ENCODE assay signal across 15 cellular contexts in the genomic region with DNA sequence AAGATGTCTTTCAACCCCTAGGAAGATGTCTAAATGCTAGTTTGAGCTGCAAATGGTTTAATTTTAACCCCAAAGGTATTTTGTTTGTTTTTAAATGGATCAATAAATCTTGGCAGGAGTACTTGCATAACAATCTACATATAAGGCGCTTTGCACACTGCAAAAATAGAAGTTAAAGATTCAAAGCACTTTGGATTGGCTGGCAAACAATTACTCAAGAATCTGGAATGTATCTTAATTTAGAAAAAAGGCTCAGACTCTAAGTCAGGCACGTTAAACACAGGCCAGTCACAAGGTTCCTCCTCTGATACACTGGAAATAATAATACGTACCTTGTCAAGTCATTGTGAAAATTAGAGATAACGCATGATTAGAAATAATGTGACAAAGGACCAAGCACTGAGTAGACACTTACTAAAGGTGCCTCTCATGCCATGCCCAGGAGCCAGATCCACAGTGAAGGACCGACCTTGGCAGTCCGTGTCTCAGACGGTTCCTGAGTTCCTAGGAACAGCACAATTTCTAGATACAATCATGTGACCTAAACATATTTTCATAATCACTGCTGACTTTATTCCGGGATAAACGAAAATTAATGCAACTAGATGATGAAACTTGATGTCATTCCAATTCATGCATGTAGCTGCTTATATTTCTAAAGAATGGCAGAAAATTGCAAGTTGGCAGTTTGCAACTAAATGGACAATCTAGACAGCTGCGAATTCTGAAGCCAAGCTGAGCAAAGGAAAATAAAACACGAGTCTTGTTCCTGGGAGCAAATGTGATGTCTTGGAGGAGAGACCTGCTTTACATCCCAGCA. TPM values are rescaled to one million over a fixed set of nuclear protein-coding genes. Genes with fewer than 3 reads are reported as not detected.
DNase-seq lines count a peak whose midpoint lies in the region; ATAC-seq, FAIRE-seq and TF ChIP-seq lines count a peak whose summit lies in the region.
"Had no signal": no experiment of that assay in that cellular context is flagged by ENCODE, and none has a peak within 500 bp of the region (broad histone marks: within the 10 kb centered on the region; RNA-seq: fewer than 3 reads in every experiment).

No MANE protein-coding gene starts in this region.

- H3K4me2 ChIP-seq in K562 (ENCODE audit: insufficient read depth, low read length) (no peak overlapping the region), SK-N-SH (no peak overlapping the region)

- CTCF ChIA-PET in K562 (lab: Yijun Ruan, JAX; ENCODE audit: low intra/inter-chr PET ratio) = no interaction called here
- CTCF ChIA-PET in SK-N-SH (lab: Yijun Ruan, JAX) = no interaction called here

- H4K20me1 ChIP-seq in K562 (replicated peaks; ENCODE audit: control insufficient read depth, insufficient read depth, low read length) (no peaks in the 10 kb centered on the region), SK-N-SH (ENCODE audit: insufficient read depth) (no peaks in the 10 kb centered on the region)

- H3K4me1 ChIP-seq in K562 (replicated peaks in 1 of 2; ENCODE audit: control insufficient read depth in 2 of 2, insufficient read depth in 2 of 2, low read length in 2 of 2) (no peaks in the 10 kb centered on the region), kidney (ENCODE audit: control insufficient read depth in 1 of 2, insufficient read depth in 1 of 2, low read depth in 1 of 2, low read length in 2 of 2) (peaks cover 14 to 31% of the 10 kb centered on the region in 2 donors), thoracic aorta (ENCODE audit: control insufficient read depth in 1 of 2, low read depth in 2 of 2) (peaks cover 0 to 13% of the 10 kb centered on the region in 2 donors), SK-N-SH (ENCODE audit: control insufficient read depth in 1 of 2, insufficient read depth in 2 of 2, low read depth in 1 of 2, low read length in 1 of 2) (peaks cover 0 to 15% of the 10 kb centered on the region in 2 experiments; a peak in 1 of 4 replicates)

- in situ Hi-C loops in K562 (cut with MboI) = loop anchor here (5.0 kb wide), 1 partner anchor 233 kb away; no protein-coding TSS in a partner anchor

- H3K4me3 ChIP-seq in K562 = no peak overlapping the region
- H3K4me3 ChIP-seq in kidney (ENCODE audit: low read length in 2 of 2) = peak overlapping the region in 1 of 2 donors; percentile 6
- H3K4me3 ChIP-seq in thoracic aorta = peak overlapping the region; percentile 49
- no peak overlapping the region for H3K4me3 ChIP-seq in SK-N-SH (ENCODE audit: low read depth in 2 of 2, low read length in 1 of 2)
- H3K4me3 ChIP-seq: sigmoid colon had no signal

- H3K9me1 ChIP-seq in K562 (ENCODE audit: control insufficient read depth, insufficient read depth, low read length) = no peaks in the 10 kb centered on the region

- ATAC-seq in K562 = no peak
- ATAC-seq in thoracic aorta (ENCODE audit: insufficient number of reproducible peaks, low FRiP score, low read depth) = peak; percentile 75

- no peak for FAIRE-seq in K562 (lab: Jason Lieb, UNC)
- no peak for FAIRE-seq in kidney (lab: Jason Lieb, UNC)
- no peak for FAIRE-seq in D721Med (lab: Jason Lieb, UNC)
- FAIRE-seq: RCC 7860 had no signal

- no peak for TF ChIP-seq RAD21 in K562 (CRISPR knock-in tag; conservative IDR thresholded peaks at IDR 0.05 in 1 of 2, IDR thresholded peaks at IDR 0.05 in 1 of 2)
- TF ChIP-seq RAD21 in SK-N-SH (IDR thresholded peaks at IDR 0.05; ENCODE audit: low read length) = no peak

- 0% methylated on average over 11 of the region's 11 CpGs for WGBS in K562 (ENCODE audit: insufficient coverage, low coverage, missing lambda C conversion rate)
- 61% methylated on average over 11 of the region's 11 CpGs for WGBS in SK-N-SH (ENCODE audit: low lambda C conversion rate)

- no peaks in the 10 kb centered on the region for H3F3A ChIP-seq in SK-N-SH (replicated peaks; ENCODE audit: insufficient read depth)

- POLR2A ChIA-PET in K562 (lab: Yijun Ruan, JAX) (no interaction called here), SK-N-SH (lab: Yijun Ruan, JAX) (no interaction called here)

- TF ChIP-seq EP300 in K562 (IDR thresholded peaks at IDR 0.05; ENCODE audit: low read length) (no peak), SK-N-SH (IDR thresholded peaks at IDR 0.05; ENCODE audit: borderline replicate concordance in 1 of 2, low read depth in 1 of 2, low read length in 1 of 2) (no peak)

- H3K36me3 ChIP-seq in K562 (ENCODE audit: control insufficient read depth, insufficient read depth, low read length) (no peaks in the 10 kb centered on the region), kidney (ENCODE audit: control insufficient read depth in 1 of 2, insufficient read depth in 2 of 2, low read length in 2 of 2) (no peaks in the 10 kb centered on the region), thoracic aorta (no peaks in the 10 kb centered on the region), SK-N-SH (replicated peaks in 1 of 2; ENCODE audit: control insufficient read depth in 1 of 2, insufficient read depth in 2 of 2, low read length in 1 of 2) (no peaks in the 10 kb centered on the region)
- H3K36me3 ChIP-seq: sigmoid colon had no signal

- H2AFZ ChIP-seq in K562 (ENCODE audit: low read depth, low read length) (no peak overlapping the region), SK-N-SH (ENCODE audit: low read depth) (no peak overlapping the region)

- H3K9me3 ChIP-seq in K562 (replicated peaks; ENCODE audit: control insufficient read depth, insufficient read depth, low read depth, low read length) = no peaks in the 10 kb centered on the region
- H3K9me3 ChIP-seq in kidney (ENCODE audit: control insufficient read depth in 1 of 2, low read length in 2 of 2) = no peaks in the 10 kb centered on the region
- H3K9me3 ChIP-seq in thoracic aorta = no peaks in the 10 kb centered on the region
- H3K9me3 ChIP-seq in SK-N-SH = no peaks in the 10 kb centered on the region
- H3K9me3 ChIP-seq: sigmoid colon had no signal

- no peak overlapping the region for H3K27ac ChIP-seq in K562 (ENCODE audit: extremely low read depth, low read depth, low read length)
- peak overlapping the region; percentile 33 to 47 for H3K27ac ChIP-seq in kidney (ENCODE audit: low read depth in 2 of 2, low read length in 2 of 2)
- peak overlapping the region; percentile 57 to 63 for H3K27ac ChIP-seq in thoracic aorta
- no peak overlapping the region for H3K27ac ChIP-seq in SK-N-SH (ENCODE audit: low read depth in 2 of 2, low read length in 1 of 2)
- H3K27ac ChIP-seq: sigmoid colon had no signal

- H3K9ac ChIP-seq in K562 (ENCODE audit: insufficient read depth in 1 of 2, low read depth in 2 of 2, low read length in 2 of 2) (no peak overlapping the region), kidney (ENCODE audit: low read length in 2 of 2) (no peak overlapping the region), SK-N-SH (no peak overlapping the region)

- BruUV-seq in K562 (replicated peaks; lab: Mats Ljungman, UMichigan) = no TSS peak

- H3K9me2 ChIP-seq in SK-N-SH = no peaks in the 10 kb centered on the region

- H3K27me3 ChIP-seq in K562 (ENCODE audit: control insufficient read depth in 2 of 2, insufficient read depth in 2 of 2, low read length in 2 of 2) = peaks cover 10 to 15% of the 10 kb centered on the region in 2 experiments; a peak in 4 of 5 replicates
- H3K27me3 ChIP-seq in thoracic aorta (replicated peaks; ENCODE audit: insufficient read depth) = no peaks in the 10 kb centered on the region
- H3K27me3 ChIP-seq in SK-N-SH (ENCODE audit: insufficient read depth) = no peaks in the 10 kb centered on the region
- H3K27me3 ChIP-seq: sigmoid colon had no signal

- TF ChIP-seq CTCF in K562 (IDR thresholded peaks at IDR 0.05 in 2 of 3, conservative IDR thresholded peaks at IDR 0.05 in 1 of 3; ENCODE audit: insufficient read depth in 2 of 3, low read depth in 1 of 3, low read length in 3 of 3) (no peak), kidney (IDR thresholded peaks at IDR 0.05; ENCODE audit: borderline replicate concordance, extremely low read depth, insufficient read depth) (no peak), thoracic aorta (IDR thresholded peaks at IDR 0.05) (no peak), D721Med (IDR thresholded peaks at IDR 0.05; ENCODE audit: insufficient read depth, missing control alignments) (no peak), SK-N-SH (IDR thresholded peaks at IDR 0.05) (no peak)

- DNase-seq in HCEC 1CT (peak; percentile 72), K562 (ENCODE audit: extremely low read depth in 1 of 4, low spot score in 3 of 4) (no peak), kidney (no peak), thoracic aorta (ENCODE audit: low spot score) (no peak), D721Med (ENCODE audit: insufficient read length, low spot score) (no peak), SK-N-SH (no peak), MV-4-11 (lab: John Stamatoyannopoulos, UW) (no peak)
- DNase-seq: activated CD4-positive, alpha-beta T cell treated with anti-CD3 and anti-CD28 coated beads, Interleukin-2, amount 50 U/mL, for 48 hours; activated gamma-delta T cell; caudate nucleus; NCI-H1436 treated with DMSO at 0.1 percent for 48 hours; NCI-H526; sigmoid colon; T-helper 9 cell had no signal

- intact Hi-C loops in K562 (cut with micrococcal nuclease) = no loop called here
- intact Hi-C loops in kidney (cut with DNase I) = no loop called here

- TF ChIP-seq POLR2A in K562 (conservative IDR thresholded peaks at IDR 0.05) = no peak

- H3K79me2 ChIP-seq in K562 (ENCODE audit: control insufficient read depth, insufficient read depth, low read length) = no peaks in the 10 kb centered on the region
- H3K79me2 ChIP-seq in SK-N-SH (ENCODE audit: insufficient read depth) = no peaks in the 10 kb centered on the region

RNA-seq across cellular contexts. Expression of gene PROM1, which starts 49.6 kb away (rescaled TPM):
- total RNA-seq in K562 (2011; cell fraction: chromatin; rRNA removed; ENCODE audit: low replicate concordance) = not detected in 2 replicates
- not detected in 2 replicates for total RNA-seq in K562 (2011; cell fraction: nucleolus; rRNA removed)
- total RNA-seq in K562 (2011; cell fraction: nucleoplasm; rRNA removed) = not detected in 2 replicates
- total RNA-seq in K562 (2014; rRNA removed) (not detected in 2 replicates), K562 (2014; rRNA removed; fragmentation: Illumina TruSeq; extraction: Trizol) (not detected in 2 replicates), K562 (2015; rRNA removed; fragmentation: Illumina TruSeq; extraction: Trizol) (not detected in 2 replicates), K562 (2021) (0.45 TPM in 1 of 2 replicates, not detected in the other), kidney (276 TPM), thoracic aorta (1 to 10 TPM; 3.2 to 7.1 TPM)
- polyA plus RNA-seq in K562 (2011; rRNA removed) (not detected in 2 replicates), K562 (2014; fragmentation: Illumina TruSeq; extraction: Trizol) (not detected in 2 replicates), K562 (2014; fragmentation: Nextera tagmentation; extraction: Ambion mirVana) (not detected), K562 (2014; rRNA removed) (0.05 TPM in 1 of 2 replicates, not detected in the other), kidney (ENCODE audit: insufficient read depth, low read depth, low replicate concordance) (28.8 TPM), SK-N-SH (2012; rRNA removed) (not detected in 2 replicates)
- not detected in 2 replicates for polyA plus RNA-seq in K562 (2011; cell fraction: cytosol; rRNA removed)
- polyA plus RNA-seq in K562 (2011; cell fraction: nucleus; rRNA removed) = 0.14 TPM in 1 of 2 replicates, not detected in the other
- polyA plus RNA-seq in K562 (2012) = 0.04 and 0.07 TPM in 2 replicates
- polyA minus RNA-seq in K562 (2011; rRNA and poly(A)+ RNA removed) = not detected in 2 replicates
- polyA minus RNA-seq in K562 (2011; cell fraction: cytosol; rRNA and poly(A)+ RNA removed) = not detected in 2 replicates
- polyA minus RNA-seq in K562 (2011; cell fraction: nucleus; rRNA and poly(A)+ RNA removed) = not detected in 2 replicates
- polyA plus RNA-seq in SK-N-SH (2012; cell fraction: cytosol; rRNA removed) = not detected in 2 replicates
- not detected in 2 replicates for polyA plus RNA-seq in SK-N-SH (2012; cell fraction: nucleus; rRNA removed)

Comparison
In these comparisons a context has a peak if more than half of its experiments do, and no peak if none do; other contexts are left out.
1. H3K27ac ChIP-seq: peak in kidney (2 of 2) and thoracic aorta (2 of 2); none in K562 (single experiment) and SK-N-SH (0 of 2).
2. RNA of gene PROM1, which starts 49.6 kb away (total RNA-seq): 276 TPM in kidney (single experiment); 3.2 to 7.1 TPM in thoracic aorta and 0.45 TPM in K562; every median in the first group is over 10 times any median in the second.